ENCODE assay signal across 14 cellular contexts in the genomic region with DNA sequence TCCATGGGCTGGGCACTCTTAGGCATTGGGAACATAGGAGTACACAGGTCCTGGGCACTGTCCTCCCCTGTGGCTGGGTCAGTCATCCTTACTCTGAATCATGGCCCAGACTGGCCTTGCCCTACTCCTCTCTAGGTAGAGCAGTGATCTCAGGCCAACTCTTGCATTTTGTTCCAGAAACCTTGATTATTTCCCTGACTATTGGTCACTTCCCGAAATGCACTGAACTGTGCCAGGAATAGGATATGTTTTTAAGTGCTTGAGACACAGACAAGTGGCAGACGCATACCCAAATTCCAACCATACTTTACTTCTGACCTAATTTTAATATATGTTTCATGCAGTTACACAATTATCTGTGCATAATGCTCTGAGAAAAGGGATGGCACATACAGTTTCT. TPM values are rescaled to one million over a fixed set of nuclear protein-coding genes. Genes with fewer than 3 reads are reported as not detected.
DNase-seq lines count a peak whose midpoint lies in the region; ATAC-seq, FAIRE-seq and TF ChIP-seq lines count a peak whose summit lies in the region.
"Had no signal": no experiment of that assay in that cellular context is flagged by ENCODE, and none has a peak within 500 bp of the region (broad histone marks: within the 10 kb centered on the region; RNA-seq: fewer than 3 reads in every experiment).

No MANE protein-coding gene starts in this region.

- CTCF ChIA-PET in HepG2 (lab: Yijun Ruan, JAX; ENCODE audit: low intra/inter-chr PET ratio, low total read pairs) = no interaction called here

- in situ Hi-C loops in HepG2 (cut with HindIII; ENCODE audit: extremely low pct_ligation_motif_present, low pct_unique_long_range_greater_than_20kb) = no loop called here

- H3K4me2 ChIP-seq in HepG2 (ENCODE audit: low read depth, low read length) = no peak overlapping the region

- no peak for ATAC-seq in HepG2
- ATAC-seq: mucosa of descending colon had no signal

- intact Hi-C loops in breast epithelium (cut with DNase I; ENCODE audit: low total_unique reads) = no loop called here
- intact Hi-C loops in HepG2 (cut with micrococcal nuclease; ENCODE audit: unreplicated experiment) = no loop called here

- 93% methylated on average over 2 of the region's 2 CpGs for WGBS in HepG2 (ENCODE audit: low lambda C conversion rate)

- TF ChIP-seq RAD21 in HepG2 (CRISPR knock-in tag; IDR thresholded peaks at IDR 0.05) = no peak

- no peak overlapping the region for H2AFZ ChIP-seq in HepG2 (ENCODE audit: low read length)

- FAIRE-seq in HepG2 (lab: Jason Lieb, UNC) = no peak

- H3K36me3 ChIP-seq in breast epithelium = no peaks in the 10 kb centered on the region
- peaks cover 28% of the 10 kb centered on the region for H3K36me3 ChIP-seq in right atrium auricular region
- peaks cover 9 to 20% (median 18%) of the 10 kb centered on the region in 5 donors for H3K36me3 ChIP-seq in subcutaneous abdominal adipose tissue (ENCODE audit: control insufficient read depth in 5 of 5, insufficient read depth in 5 of 5, low read length in 5 of 5)
- H3K36me3 ChIP-seq in HepG2 (replicated peaks in 1 of 2; ENCODE audit: control insufficient read depth in 1 of 2, insufficient read depth in 2 of 2, low read length in 2 of 2) = peaks cover 2 to 9% of the 10 kb centered on the region in 2 experiments; a peak in 3 of 5 replicates
- H3K36me3 ChIP-seq: colonic mucosa had no signal

- no peaks in the 10 kb centered on the region for H3K79me2 ChIP-seq in HepG2 (ENCODE audit: insufficient read depth, low read length)

- H3K4me3 ChIP-seq in breast epithelium = no peak overlapping the region
- no peak overlapping the region for H3K4me3 ChIP-seq in right atrium auricular region
- no peak overlapping the region for H3K4me3 ChIP-seq in subcutaneous abdominal adipose tissue (ENCODE audit: low read depth in 1 of 5, low read length in 5 of 5)
- H3K4me3 ChIP-seq in HepG2 (replicated peaks in 1 of 3; ENCODE audit: insufficient read depth in 1 of 3, low read depth in 2 of 3, low read length in 3 of 3) = no peak overlapping the region
- H3K4me3 ChIP-seq: colonic mucosa, mucosa of descending colon had no signal

- TF ChIP-seq CTCF in breast epithelium (IDR thresholded peaks at IDR 0.05) = no peak
- TF ChIP-seq CTCF in right atrium auricular region (IDR thresholded peaks at IDR 0.05) = no peak
- no peak for TF ChIP-seq CTCF in HepG2 (CRISPR knock-in tag; IDR thresholded peaks at IDR 0.05)

- H3K9ac ChIP-seq in subcutaneous abdominal adipose tissue (ENCODE audit: low read length in 5 of 5) (peak overlapping the region in 3 of 5 donors; percentile 35 to 43 (median 41)), HepG2 (ENCODE audit: insufficient read depth, low read depth, low read length) (no peak overlapping the region)

- H3K27ac ChIP-seq in breast epithelium (peak overlapping the region; percentile 55 to 79), right atrium auricular region (peak overlapping the region; percentile 51 to 65), subcutaneous abdominal adipose tissue (ENCODE audit: low read depth, low read length) (peak overlapping the region; percentile 74), HepG2 (ENCODE audit: extremely low read length, insufficient read depth, low read length) (no peak overlapping the region)
- H3K27ac ChIP-seq: colonic mucosa had no signal

- no peak for TF ChIP-seq POLR2A in breast epithelium (IDR thresholded peaks at IDR 0.05)
- TF ChIP-seq POLR2A in HepG2 (IDR thresholded peaks at IDR 0.05; ENCODE audit: insufficient read depth in 1 of 2, low read depth in 2 of 2, low read length in 2 of 2) = no peak

- H4K20me1 ChIP-seq in HepG2 (ENCODE audit: insufficient read depth, low read length) = no peaks in the 10 kb centered on the region

- no peaks in the 10 kb centered on the region for H3K9me3 ChIP-seq in breast epithelium
- H3K9me3 ChIP-seq in right atrium auricular region = no peaks in the 10 kb centered on the region
- H3K9me3 ChIP-seq in subcutaneous abdominal adipose tissue (ENCODE audit: control insufficient read depth in 5 of 5, low read length in 5 of 5) = no peaks in the 10 kb centered on the region
- H3K9me3 ChIP-seq in HepG2 (ENCODE audit: low read length) = no peaks in the 10 kb centered on the region
- H3K9me3 ChIP-seq: colonic mucosa, mucosa of descending colon had no signal

- BruUV-seq in HepG2 (replicated peaks; lab: Mats Ljungman, UMichigan) = no TSS peak

- POLR2A ChIA-PET in HepG2 (lab: Yijun Ruan, JAX) = no interaction called here

- H3K27me3 ChIP-seq in breast epithelium (no peaks in the 10 kb centered on the region), right atrium auricular region (no peaks in the 10 kb centered on the region), subcutaneous abdominal adipose tissue (ENCODE audit: control insufficient read depth in 5 of 5, insufficient read depth in 4 of 5, low read length in 5 of 5) (no peaks in the 10 kb centered on the region), HepG2 (ENCODE audit: control insufficient read depth in 1 of 2, insufficient read depth in 2 of 2, low read length in 2 of 2) (no peaks in the 10 kb centered on the region)
- H3K27me3 ChIP-seq: colonic mucosa had no signal

- no peaks in the 10 kb centered on the region for H3K4me1 ChIP-seq in breast epithelium
- peaks cover 0 to 33% of the 10 kb centered on the region in 2 donors for H3K4me1 ChIP-seq in right atrium auricular region
- peaks cover 0 to 37% (median 4%) of the 10 kb centered on the region in 5 donors for H3K4me1 ChIP-seq in subcutaneous abdominal adipose tissue (ENCODE audit: control insufficient read depth in 5 of 5, insufficient read depth in 5 of 5, low read length in 5 of 5)
- 0 out of 2 replicates have a peak, but pooled peaks cover 1% of the 10 kb centered on the region for H3K4me1 ChIP-seq in HepG2 (ENCODE audit: insufficient read depth, low read length)
- H3K4me1 ChIP-seq: colonic mucosa had no signal

- TF ChIP-seq EP300 in HepG2 (IDR thresholded peaks at IDR 0.05; ENCODE audit: low read depth in 2 of 2, low read length in 2 of 2) = no peak
- no peak for TF ChIP-seq EP300 in HepG2 (CRISPR knock-in tag; IDR thresholded peaks at IDR 0.05; ENCODE audit: borderline replicate concordance)

- DNase-seq in HT1080 (ENCODE audit: low read depth) (peak; percentile 29), breast epithelium (ENCODE audit: low spot score in 2 of 2) (no peak), right atrium auricular region (ENCODE audit: low spot score) (no peak), T-helper 1 cell (no peak), NCI-H2196 (lab: John Stamatoyannopoulos, UW; ENCODE audit: unreplicated experiment) (no peak), HepG2 (ENCODE audit: low spot score) (no peak), NCI-H774 (lab: John Stamatoyannopoulos, UW) (no peak)
- DNase-seq: colonic mucosa, DMS153, hippocampal formation, mucosa of descending colon, retina had no signal

RNA-seq across cellular contexts. Expression of a gene that starts 16.8 kb away (rescaled TPM):
- total RNA-seq in HT1080 (2014; rRNA removed; shearing (Covaris generic)) = 2,438 and 3,072 TPM in 2 replicates
- 5,498 and 5,511 TPM in 2 replicates for polyA plus RNA-seq in HT1080 (2015; cell fraction: cytosol; rRNA removed)
- 1,699 and 1,898 TPM in 2 replicates for polyA plus RNA-seq in HT1080 (2015; cell fraction: nucleus; rRNA removed)
- total RNA-seq in breast epithelium (1,000 to 10,000 TPM; 3,666 to 5,219 (median 4,419) TPM), right atrium auricular region (1,000 to 10,000 TPM; 1,618 to 2,343 TPM), HepG2 (2016; rRNA removed; fragmentation: Illumina TruSeq; extraction: Trizol) (2,817 and 3,645 TPM in 2 replicates)
- 4,334 and 5,043 TPM in 2 replicates for total RNA-seq in HepG2 (2016; cell fraction: cytosol; rRNA removed; fragmentation: Illumina TruSeq; extraction: Trizol; ENCODE audit: low read depth)
- 2,923 and 3,794 TPM in 2 replicates for total RNA-seq in HepG2 (2016; cell fraction: insoluble cytoplasmic fraction; rRNA removed; fragmentation: Illumina TruSeq; extraction: Trizol)
- total RNA-seq in HepG2 (2016; cell fraction: membrane; rRNA removed; fragmentation: Illumina TruSeq; extraction: Trizol) = 6,387 and 7,049 TPM in 2 replicates
- 834 and 897 TPM in 2 replicates for total RNA-seq in HepG2 (2016; cell fraction: nucleus; rRNA removed; fragmentation: Illumina TruSeq; extraction: Trizol)
- polyA plus RNA-seq in HepG2 (2011; rRNA removed) = 3,026 and 3,529 TPM in 2 replicates
- 2,378 and 3,844 TPM in 2 replicates for polyA plus RNA-seq in HepG2 (2011; cell fraction: cytosol; rRNA removed)
- polyA plus RNA-seq in HepG2 (2011; cell fraction: nucleus; rRNA removed) = 542 and 966 TPM in 2 replicates
- polyA plus RNA-seq in HepG2 (2012) = 4,466 and 4,951 TPM in 2 replicates
- 4,868 and 4,969 TPM in 2 replicates for polyA plus RNA-seq in HepG2 (2016; cell fraction: cytosol; fragmentation: Illumina TruSeq; extraction: Trizol; ENCODE audit: low read depth)
- polyA plus RNA-seq in HepG2 (2016; cell fraction: insoluble cytoplasmic fraction; fragmentation: Illumina TruSeq; extraction: Trizol; ENCODE audit: low read depth) = 3,325 and 3,753 TPM in 2 replicates
- polyA plus RNA-seq in HepG2 (2016; cell fraction: membrane; fragmentation: Illumina TruSeq; extraction: Trizol; ENCODE audit: low read depth) = 5,785 and 5,833 TPM in 2 replicates
- 1,493 and 1,589 TPM in 2 replicates for polyA plus RNA-seq in HepG2 (2016; cell fraction: nucleus; fragmentation: Illumina TruSeq; extraction: Trizol; ENCODE audit: insufficient read depth, low read depth)
- polyA minus RNA-seq in HepG2 (2011; rRNA and poly(A)+ RNA removed; ENCODE audit: low replicate concordance) = 260 and 659 TPM in 2 replicates
- 471 and 569 TPM in 2 replicates for polyA minus RNA-seq in HepG2 (2011; cell fraction: cytosol; rRNA and poly(A)+ RNA removed)
- polyA minus RNA-seq in HepG2 (2011; cell fraction: nucleus; rRNA and poly(A)+ RNA removed) = 235 and 442 TPM in 2 replicates

RNA-seq across cellular contexts. Expression of a gene that starts 26.6 kb away (rescaled TPM):
- not detected in 2 replicates for total RNA-seq in HT1080 (2014; rRNA removed; shearing (Covaris generic))
- polyA plus RNA-seq in HT1080 (2015; cell fraction: cytosol; rRNA removed) = not detected in 2 replicates
- not detected in 2 replicates for polyA plus RNA-seq in HT1080 (2015; cell fraction: nucleus; rRNA removed)
- total RNA-seq in breast epithelium (not detected), right atrium auricular region (not detected), HepG2 (2016; rRNA removed; fragmentation: Illumina TruSeq; extraction: Trizol) (not detected in 2 replicates)
- not detected in 2 replicates for total RNA-seq in HepG2 (2016; cell fraction: cytosol; rRNA removed; fragmentation: Illumina TruSeq; extraction: Trizol; ENCODE audit: low read depth)
- total RNA-seq in HepG2 (2016; cell fraction: insoluble cytoplasmic fraction; rRNA removed; fragmentation: Illumina TruSeq; extraction: Trizol) = not detected in 2 replicates
- total RNA-seq in HepG2 (2016; cell fraction: membrane; rRNA removed; fragmentation: Illumina TruSeq; extraction: Trizol) = not detected in 2 replicates
- not detected in 2 replicates for total RNA-seq in HepG2 (2016; cell fraction: nucleus; rRNA removed; fragmentation: Illumina TruSeq; extraction: Trizol)
- polyA plus RNA-seq in HepG2 (2011; rRNA removed) = not detected in 2 replicates
- not detected in 2 replicates for polyA plus RNA-seq in HepG2 (2011; cell fraction: cytosol; rRNA removed)
- polyA plus RNA-seq in HepG2 (2011; cell fraction: nucleus; rRNA removed) = not detected in 2 replicates
- not detected in 2 replicates for polyA plus RNA-seq in HepG2 (2012)
- not detected in 2 replicates for polyA plus RNA-seq in HepG2 (2016; cell fraction: cytosol; fragmentation: Illumina TruSeq; extraction: Trizol; ENCODE audit: low read depth)
- polyA plus RNA-seq in HepG2 (2016; cell fraction: insoluble cytoplasmic fraction; fragmentation: Illumina TruSeq; extraction: Trizol; ENCODE audit: low read depth) = not detected in 2 replicates
- polyA plus RNA-seq in HepG2 (2016; cell fraction: membrane; fragmentation: Illumina TruSeq; extraction: Trizol; ENCODE audit: low read depth) = not detected in 2 replicates
- not detected in 2 replicates for polyA plus RNA-seq in HepG2 (2016; cell fraction: nucleus; fragmentation: Illumina TruSeq; extraction: Trizol; ENCODE audit: insufficient read depth, low read depth)
- not detected in 2 replicates for polyA minus RNA-seq in HepG2 (2011; rRNA and poly(A)+ RNA removed; ENCODE audit: low replicate concordance)
- polyA minus RNA-seq in HepG2 (2011; cell fraction: cytosol; rRNA and poly(A)+ RNA removed) = not detected in 2 replicates
- polyA minus RNA-seq in HepG2 (2011; cell fraction: nucleus; rRNA and poly(A)+ RNA removed) = not detected in 2 replicates
- total RNA-seq: colonic mucosa, mucosa of descending colon, temporal lobe had no signal

RNA-seq across cellular contexts. Expression of a gene that starts 31.4 kb away (rescaled TPM):
- total RNA-seq in HT1080 (2014; rRNA removed; shearing (Covaris generic)) = not detected in 2 replicates
- not detected in 2 replicates for polyA plus RNA-seq in HT1080 (2015; cell fraction: cytosol; rRNA removed)
- polyA plus RNA-seq in HT1080 (2015; cell fraction: nucleus; rRNA removed) = not detected in 2 replicates
- not detected for total RNA-seq in breast epithelium
- not detected for total RNA-seq in right atrium auricular region
- not detected in 2 replicates for total RNA-seq in HepG2 (2016; rRNA removed; fragmentation: Illumina TruSeq; extraction: Trizol)
- total RNA-seq in HepG2 (2016; cell fraction: cytosol; rRNA removed; fragmentation: Illumina TruSeq; extraction: Trizol; ENCODE audit: low read depth) = 0.20 and 0.26 TPM in 2 replicates
- not detected in 2 replicates for total RNA-seq in HepG2 (2016; cell fraction: insoluble cytoplasmic fraction; rRNA removed; fragmentation: Illumina TruSeq; extraction: Trizol)
- 0.06 and 0.07 TPM in 2 replicates for total RNA-seq in HepG2 (2016; cell fraction: membrane; rRNA removed; fragmentation: Illumina TruSeq; extraction: Trizol)
- total RNA-seq in HepG2 (2016; cell fraction: nucleus; rRNA removed; fragmentation: Illumina TruSeq; extraction: Trizol) = not detected in 2 replicates
- 0.04 TPM in 1 of 2 replicates, not detected in the other for polyA plus RNA-seq in HepG2 (2011; rRNA removed)
- polyA plus RNA-seq in HepG2 (2011; cell fraction: cytosol; rRNA removed) = not detected in 2 replicates
- polyA plus RNA-seq in HepG2 (2011; cell fraction: nucleus; rRNA removed) = not detected in 2 replicates
- not detected in 2 replicates for polyA plus RNA-seq in HepG2 (2012)
- polyA plus RNA-seq in HepG2 (2016; cell fraction: cytosol; fragmentation: Illumina TruSeq; extraction: Trizol; ENCODE audit: low read depth) = 0.08 and 0.11 TPM in 2 replicates
- not detected in 2 replicates for polyA plus RNA-seq in HepG2 (2016; cell fraction: insoluble cytoplasmic fraction; fragmentation: Illumina TruSeq; extraction: Trizol; ENCODE audit: low read depth)
- polyA plus RNA-seq in HepG2 (2016; cell fraction: membrane; fragmentation: Illumina TruSeq; extraction: Trizol; ENCODE audit: low read depth) = not detected in 2 replicates
- polyA plus RNA-seq in HepG2 (2016; cell fraction: nucleus; fragmentation: Illumina TruSeq; extraction: Trizol; ENCODE audit: insufficient read depth, low read depth) = not detected in 2 replicates
- polyA minus RNA-seq in HepG2 (2011; rRNA and poly(A)+ RNA removed; ENCODE audit: low replicate concordance) = not detected in 2 replicates
- polyA minus RNA-seq in HepG2 (2011; cell fraction: cytosol; rRNA and poly(A)+ RNA removed) = not detected in 2 replicates
- polyA minus RNA-seq in HepG2 (2011; cell fraction: nucleus; rRNA and poly(A)+ RNA removed) = not detected in 2 replicates
- total RNA-seq: colonic mucosa, mucosa of descending colon, temporal lobe had no signal

RNA-seq across cellular contexts. Expression of a gene that starts 56.2 kb away (rescaled TPM):
- total RNA-seq in HT1080 (2014; rRNA removed; shearing (Covaris generic)) = 0.10 and 0.27 TPM in 2 replicates
- polyA plus RNA-seq in HT1080 (2015; cell fraction: cytosol; rRNA removed) = 0.14 and 0.69 TPM in 2 replicates
- polyA plus RNA-seq in HT1080 (2015; cell fraction: nucleus; rRNA removed) = not detected in 2 replicates
- 10 to 100 TPM in 2 of 3 donors, 1 to 10 TPM in 1; 2.9 to 75.4 (median 11.5) TPM for total RNA-seq in breast epithelium
- 10 to 100 TPM in 1 of 2 donors, 1 to 10 TPM in 1; 5.9 to 18.7 TPM for total RNA-seq in right atrium auricular region
- total RNA-seq in HepG2 (2016; rRNA removed; fragmentation: Illumina TruSeq; extraction: Trizol) = not detected in 2 replicates
- total RNA-seq in HepG2 (2016; cell fraction: cytosol; rRNA removed; fragmentation: Illumina TruSeq; extraction: Trizol; ENCODE audit: low read depth) = not detected in 2 replicates
- total RNA-seq in HepG2 (2016; cell fraction: insoluble cytoplasmic fraction; rRNA removed; fragmentation: Illumina TruSeq; extraction: Trizol) = not detected in 2 replicates
- not detected in 2 replicates for total RNA-seq in HepG2 (2016; cell fraction: membrane; rRNA removed; fragmentation: Illumina TruSeq; extraction: Trizol)
- not detected in 2 replicates for total RNA-seq in HepG2 (2016; cell fraction: nucleus; rRNA removed; fragmentation: Illumina TruSeq; extraction: Trizol)
- not detected in 2 replicates for polyA plus RNA-seq in HepG2 (2011; rRNA removed)
- polyA plus RNA-seq in HepG2 (2011; cell fraction: cytosol; rRNA removed) = not detected in 2 replicates
- not detected in 2 replicates for polyA plus RNA-seq in HepG2 (2011; cell fraction: nucleus; rRNA removed)
- polyA plus RNA-seq in HepG2 (2012) = not detected in 2 replicates
- not detected in 2 replicates for polyA plus RNA-seq in HepG2 (2016; cell fraction: cytosol; fragmentation: Illumina TruSeq; extraction: Trizol; ENCODE audit: low read depth)
- not detected in 2 replicates for polyA plus RNA-seq in HepG2 (2016; cell fraction: insoluble cytoplasmic fraction; fragmentation: Illumina TruSeq; extraction: Trizol; ENCODE audit: low read depth)
- polyA plus RNA-seq in HepG2 (2016; cell fraction: membrane; fragmentation: Illumina TruSeq; extraction: Trizol; ENCODE audit: low read depth) = not detected in 2 replicates
- polyA plus RNA-seq in HepG2 (2016; cell fraction: nucleus; fragmentation: Illumina TruSeq; extraction: Trizol; ENCODE audit: insufficient read depth, low read depth) = not detected in 2 replicates
- polyA minus RNA-seq in HepG2 (2011; rRNA and poly(A)+ RNA removed; ENCODE audit: low replicate concordance) = not detected in 2 replicates
- polyA minus RNA-seq in HepG2 (2011; cell fraction: cytosol; rRNA and poly(A)+ RNA removed) = not detected in 2 replicates
- not detected in 2 replicates for polyA minus RNA-seq in HepG2 (2011; cell fraction: nucleus; rRNA and poly(A)+ RNA removed)
